In the genomic region with DNA sequence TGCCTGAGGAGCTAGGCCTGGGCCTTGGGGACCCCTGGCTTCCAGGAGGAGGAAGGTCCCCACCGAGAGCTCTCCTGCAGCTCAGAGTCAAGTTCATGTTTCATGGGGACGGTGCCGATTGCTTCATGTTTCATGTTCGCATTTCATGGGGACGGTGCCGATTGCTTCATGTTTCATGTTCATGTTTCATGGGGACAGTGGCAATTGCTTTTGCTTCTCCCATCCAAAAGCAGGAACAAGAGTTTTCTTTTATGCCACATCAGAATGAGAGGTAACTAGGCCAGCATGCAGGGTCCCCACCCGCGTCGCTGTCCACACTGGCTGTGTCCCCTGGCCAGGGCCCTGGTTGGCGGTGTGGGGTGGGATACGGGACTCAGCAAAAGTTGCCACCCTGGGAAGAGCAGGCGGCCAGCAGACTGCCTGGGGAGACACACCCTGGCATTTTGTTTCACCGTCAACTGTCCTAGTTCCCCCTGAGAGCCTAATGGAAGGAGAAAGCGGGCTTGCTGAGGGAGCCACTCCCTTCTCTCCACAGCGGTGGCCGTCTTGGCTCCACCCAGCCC, we compare ENCODE assay signal across 29 cellular contexts. TPM values are rescaled to one million over a fixed set of nuclear protein-coding genes. Genes with fewer than 3 reads are reported as not detected.
DNase-seq lines count a peak whose midpoint lies in the region; ATAC-seq, FAIRE-seq and TF ChIP-seq lines count a peak whose summit lies in the region.
"Had no signal": no experiment of that assay in that cellular context is flagged by ENCODE, and none has a peak within 500 bp of the region (broad histone marks: within the 10 kb centered on the region; RNA-seq: fewer than 3 reads in every experiment).

No MANE protein-coding gene starts in this region.

- ATAC-seq in GM18909 (IDR thresholded peaks at IDR 0.05; ENCODE audit: poor library complexity, unreplicated experiment), result no peak
- ATAC-seq: activated CD4-positive, CD25-positive, alpha-beta regulatory T cell treated with anti-CD3 and anti-CD28 coated beads, Interleukin-2, amount 50 U/mL, for 24 hours; Panc1; psoas muscle; stimulated activated naive CD8-positive, alpha-beta T cell treated with anti-CD3 and anti-CD28 coated beads, Interleukin-15, amount 100 ng/mL, for 72 hours had no signal

- no peak overlapping the region for H2AFZ ChIP-seq in neural progenitor cell (replicated peaks)

- H3K9me3 ChIP-seq in A673 (ENCODE audit: low read depth, low read length, poor library complexity, severe bottlenecking) (no peaks in the 10 kb centered on the region), SK-N-MC (ENCODE audit: low read depth, low read length) (no peaks in the 10 kb centered on the region), kidney (ENCODE audit: control insufficient read depth in 1 of 2, low read length in 2 of 2) (no peaks in the 10 kb centered on the region), neural progenitor cell (ENCODE audit: low read depth) (no peaks in the 10 kb centered on the region)
- H3K9me3 ChIP-seq: psoas muscle, tibial artery had no signal

- peak overlapping the region; percentile 64 for H3K27ac ChIP-seq in A673 (ENCODE audit: low read depth, low read length, poor library complexity, severe bottlenecking)
- no peak overlapping the region for H3K27ac ChIP-seq in SK-N-MC
- H3K27ac ChIP-seq in kidney (ENCODE audit: low read depth in 2 of 2, low read length in 2 of 2), result peak overlapping the region; percentile 23 to 75
- H3K27ac ChIP-seq in neural progenitor cell, result no peak overlapping the region
- H3K27ac ChIP-seq: psoas muscle, tibial artery had no signal

- POLR2A ChIA-PET in A673 (lab: Charles Lee; ENCODE audit: low non-redundant PET), result no interaction called here

- H3K36me3 ChIP-seq in A673 (ENCODE audit: insufficient read depth, low read length, poor library complexity, severe bottlenecking) (no peaks in the 10 kb centered on the region), SK-N-MC (ENCODE audit: insufficient read depth, low read length) (no peaks in the 10 kb centered on the region), kidney (ENCODE audit: control insufficient read depth in 1 of 2, insufficient read depth in 2 of 2, low read length in 2 of 2) (no peaks in the 10 kb centered on the region), neural progenitor cell (no peaks in the 10 kb centered on the region)
- H3K36me3 ChIP-seq: tibial artery had no signal

- no peaks in the 10 kb centered on the region for H3K9me3 Mint-ChIP-seq in neural progenitor cell
- peaks cover 2% of the 10 kb centered on the region for H3K9me3 Mint-ChIP-seq in glutamatergic neuron (ENCODE audit: unreplicated experiment)
- H3K9me3 Mint-ChIP-seq: activated CD4-positive, alpha-beta memory T cell treated with anti-CD3 and anti-CD28 coated beads, Interleukin-2, amount 10 ng/mL, durations not matched to agents 7 days and 5 days; stimulated activated naive CD8-positive, alpha-beta T cell treated with anti-CD3 and anti-CD28 coated beads, Interleukin-15, amount 100 ng/mL, for 72 hours had no signal

- H3K4me1 Mint-ChIP-seq in neural progenitor cell (peaks cover 37% of the 10 kb centered on the region), glutamatergic neuron (ENCODE audit: low read depth, unreplicated experiment) (peaks cover 7% of the 10 kb centered on the region)
- H3K4me1 Mint-ChIP-seq: activated CD4-positive, alpha-beta memory T cell treated with anti-CD3 and anti-CD28 coated beads, Interleukin-2, amount 10 ng/mL, durations not matched to agents 7 days and 5 days; stimulated activated naive CD8-positive, alpha-beta T cell treated with anti-CD3 and anti-CD28 coated beads, Interleukin-15, amount 100 ng/mL, for 72 hours had no signal

- DNase-seq in A673 (ENCODE audit: low spot score), result no peak
- DNase-seq in SK-N-MC (ENCODE audit: low read depth, low spot score), result no peak
- DNase-seq in kidney, result no peak
- DNase-seq in neural progenitor cell (ENCODE audit: low spot score), result peak; percentile 23
- no peak for DNase-seq in NK-92 treated with Interleukin-12 subunit alpha and Interleukin-12 subunit beta, amount 100 ng/mL, for 24 hours (lab: John Stamatoyannopoulos, UW)
- DNase-seq in glutamatergic neuron, result no peak
- no peak for DNase-seq in NOMO-1 treated with DMSO at 0.1 percent for 48 hours (lab: John Stamatoyannopoulos, UW; ENCODE audit: unreplicated experiment)
- DNase-seq: activated CD4-positive, alpha-beta memory T cell treated with anti-CD3 and anti-CD28 coated beads, Interleukin-2, amount 10 ng/mL, durations not matched to agents 7 days and 5 days; activated CD8-positive, alpha-beta memory T cell treated with anti-CD3 and anti-CD28 coated beads, Interleukin-2, amount 50 U/mL, for 48 hours; activated naive CD4-positive, alpha-beta T cell treated with anti-CD3 and anti-CD28 coated beads, Interleukin-2, amount 50 U/mL, for 16 hours; amniotic stem cell; effector CD4-positive, alpha-beta T cell; NCI-H1694; NCI-H2171 treated with DMSO at 0.1 percent for 48 hours; psoas muscle; SHP77 treated with DMSO at 0.1 percent for 48 hours; stimulated activated naive CD8-positive, alpha-beta T cell treated with anti-CD3 and anti-CD28 coated beads, Interleukin-15, amount 100 ng/mL, for 72 hours; SW 1271; T1000 had no signal

- peak overlapping the region; percentile 47 for H3K4me2 ChIP-seq in neural progenitor cell

- intact Hi-C loops in A673 (cut with micrococcal nuclease; ENCODE audit: unreplicated experiment) (no loop called here), kidney (cut with DNase I) (no loop called here)

- TF ChIP-seq CTCF in A673 (conservative IDR thresholded peaks at IDR 0.05; ENCODE audit: low read depth, low read length) (no peak), kidney (IDR thresholded peaks at IDR 0.05; ENCODE audit: borderline replicate concordance, extremely low read depth, insufficient read depth) (no peak), neural progenitor cell (IDR thresholded peaks at IDR 0.05) (no peak), glutamatergic neuron (IDR thresholded peaks at IDR 0.05; ENCODE audit: partially characterized antibody, unreplicated experiment) (no peak)

- H3K36me3 Mint-ChIP-seq in neural progenitor cell (no peaks in the 10 kb centered on the region), glutamatergic neuron (ENCODE audit: unreplicated experiment) (peaks cover 8% of the 10 kb centered on the region)

- H3K27ac Mint-ChIP-seq in neural progenitor cell (no peak overlapping the region), glutamatergic neuron (ENCODE audit: unreplicated experiment) (no peak overlapping the region)
- H3K27ac Mint-ChIP-seq: activated CD4-positive, alpha-beta memory T cell treated with anti-CD3 and anti-CD28 coated beads, Interleukin-2, amount 10 ng/mL, durations not matched to agents 7 days and 5 days had no signal

- no peak overlapping the region for H3K4me3 ChIP-seq in A673 (ENCODE audit: low read depth, low read length, poor library complexity, severe bottlenecking)
- H3K4me3 ChIP-seq in SK-N-MC, result no peak overlapping the region
- H3K4me3 ChIP-seq in kidney (ENCODE audit: low read length in 2 of 2), result no peak overlapping the region
- H3K4me3 ChIP-seq in neural progenitor cell, result no peak overlapping the region
- H3K4me3 ChIP-seq: psoas muscle, tibial artery had no signal

- H3K4me3 Mint-ChIP-seq in neural progenitor cell, result no peak overlapping the region
- H3K4me3 Mint-ChIP-seq in glutamatergic neuron (ENCODE audit: unreplicated experiment), result no peak overlapping the region
- H3K4me3 Mint-ChIP-seq: activated CD4-positive, alpha-beta memory T cell treated with anti-CD3 and anti-CD28 coated beads, Interleukin-2, amount 10 ng/mL, durations not matched to agents 7 days and 5 days; stimulated activated naive CD8-positive, alpha-beta T cell treated with anti-CD3 and anti-CD28 coated beads, Interleukin-15, amount 100 ng/mL, for 72 hours had no signal

- peaks cover 31% of the 10 kb centered on the region for H3K4me1 ChIP-seq in A673 (ENCODE audit: insufficient read depth, low read length, poor library complexity, severe bottlenecking)
- H3K4me1 ChIP-seq in kidney (ENCODE audit: control insufficient read depth in 1 of 2, insufficient read depth in 1 of 2, low read depth in 1 of 2, low read length in 2 of 2), result peaks cover 22% of the 10 kb centered on the region in 2 donors
- peaks cover 31% of the 10 kb centered on the region for H3K4me1 ChIP-seq in neural progenitor cell
- H3K4me1 ChIP-seq: psoas muscle, tibial artery had no signal

- H3K27me3 Mint-ChIP-seq in neural progenitor cell (ENCODE audit: insufficient read depth, low read depth) (peaks cover 9% of the 10 kb centered on the region), glutamatergic neuron (ENCODE audit: unreplicated experiment) (peaks cover 2% of the 10 kb centered on the region)

- CTCF ChIA-PET in A673 (lab: Charles Lee), result interaction anchor here (0.6 kb wide), 1 partner anchor 758 kb away, joined by 18 read pairs; no protein-coding TSS in a partner anchor

- peak overlapping the region; percentile 5 for H3K9ac ChIP-seq in SK-N-MC (ENCODE audit: insufficient read length)
- H3K9ac ChIP-seq in kidney (ENCODE audit: low read length in 2 of 2), result no peak overlapping the region
- H3K9ac ChIP-seq in neural progenitor cell, result no peak overlapping the region

- BruUV-seq in A673 (replicated peaks; lab: Mats Ljungman, UMichigan), result no TSS peak

- no peaks in the 10 kb centered on the region for H3K27me3 ChIP-seq in A673 (replicated peaks; ENCODE audit: insufficient read depth, low read depth, low read length, poor library complexity)
- no peaks in the 10 kb centered on the region for H3K27me3 ChIP-seq in neural progenitor cell

- no peaks in the 10 kb centered on the region for H3F3A ChIP-seq in neural progenitor cell (ENCODE audit: low read depth)

- no peaks in the 10 kb centered on the region for H4K20me1 ChIP-seq in neural progenitor cell (ENCODE audit: low read depth)

- no peaks in the 10 kb centered on the region for H3K79me2 ChIP-seq in neural progenitor cell (ENCODE audit: low read depth)

- FAIRE-seq in kidney (lab: Jason Lieb, UNC), result no peak
- FAIRE-seq: A204.1, G401.6, H54, keratinocyte had no signal

RNA-seq across cellular contexts. Expression of gene DACT2, which starts 46.0 kb away (rescaled TPM):
- 14.5 and 18.7 TPM in 2 replicates for total RNA-seq in A673 (2021)
- total RNA-seq in kidney, result 5.0 TPM
- 4.8 TPM for polyA plus RNA-seq in kidney (ENCODE audit: insufficient read depth, low read depth, low replicate concordance)
- total RNA-seq in neural progenitor cell (ENCODE audit: low replicate concordance), result 0.36 and 5.5 TPM in 2 replicates
- 0.22 TPM for total RNA-seq in glutamatergic neuron (ENCODE audit: unreplicated experiment)
- total RNA-seq: HT1080, lung microvascular endothelial cell had no signal

Comparison
In these comparisons a context has a peak if more than half of its experiments do, and no peak if none do; other contexts are left out.
1. H3K27ac ChIP-seq: peak in A673 (single experiment) and kidney (2 of 2); none in SK-N-MC (single experiment) and neural progenitor cell (single experiment).